ENCODE assay signal across 30 cellular contexts in the genomic region with DNA sequence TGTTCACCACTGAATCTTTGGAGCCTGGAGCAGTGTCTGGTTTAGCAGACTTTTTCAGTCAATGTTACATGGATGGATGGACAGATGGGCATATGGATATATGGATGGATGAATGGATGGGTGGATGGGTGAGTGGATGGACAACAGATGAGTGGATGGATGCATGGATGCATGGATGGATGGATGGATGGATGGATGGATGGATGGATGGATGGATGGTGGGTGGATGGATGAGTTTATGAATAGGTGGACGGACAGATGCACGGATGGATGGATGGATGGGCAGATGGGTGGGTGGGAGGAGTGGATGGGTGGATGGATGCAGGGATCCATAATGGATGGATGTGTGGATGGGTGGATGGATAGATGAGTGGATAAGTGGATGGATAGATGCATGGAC. TPM values are rescaled to one million over a fixed set of nuclear protein-coding genes. Genes with fewer than 3 reads are reported as not detected.
"Had no signal": no experiment of that assay in that cellular context is flagged by ENCODE, and none has a peak within 500 bp of the region (broad histone marks: within the 10 kb centered on the region; RNA-seq: fewer than 3 reads in every experiment).

No MANE protein-coding gene starts in this region.

- H3K4me3 ChIP-seq: cardiac muscle cell, MG63 had no signal

- H3K27me3 Mint-ChIP-seq: activated B cell treated with CpG ODN at 0.5 μM for 24 hours; activated CD4-positive, alpha-beta T cell treated with anti-CD3 and anti-CD28 coated beads, Interleukin-2, amount 10 ng/mL, durations not matched to agents 7 days and 5 days; activated naive CD8-positive, alpha-beta T cell treated with anti-CD3 and anti-CD28 coated beads for 36 hours had no signal

- H3K27ac ChIP-seq: brain microvascular endothelial cell, cardiac muscle cell had no signal

- H3K9me3 ChIP-seq: MG63 had no signal

- DNase-seq: activated B cell treated with CpG ODN at 0.5 μM for 24 hours; activated CD4-positive, alpha-beta memory T cell treated with anti-CD3 and anti-CD28 coated beads, Interleukin-2, amount 10 ng/mL, durations not matched to agents 7 days and 5 days; activated CD4-positive, alpha-beta T cell treated with anti-CD3 and anti-CD28 coated beads for 1 hour; activated CD4-positive, alpha-beta T cell treated with anti-CD3 and anti-CD28 coated beads, Interleukin-2, amount 10 ng/mL, durations not matched to agents 7 days and 5 days; activated CD8-positive, alpha-beta memory T cell treated with anti-CD3 and anti-CD28 coated beads, Interleukin-2, amount 50 U/mL, for 48 hours; activated effector memory CD4-positive, alpha-beta T cell treated with anti-CD3 and anti-CD28 coated beads, Interleukin-2, amount 50 U/mL, for 16 hours; activated naive CD4-positive, alpha-beta T cell treated with Interleukin-2 at 50 U/mL for 16 hours; activated naive CD8-positive, alpha-beta T cell treated with anti-CD3 and anti-CD28 coated beads for 36 hours; activated T-cell treated with anti-CD3 and anti-CD28 coated beads, Interleukin-2, amount 50 U/mL, for 1 hour; brain microvascular endothelial cell; cerebellar nuclear complex; MG63; MV-4-11; NCI-H1092 treated with DMSO at 0.1 percent for 48 hours; NCI-H1417 treated with DMSO at 0.1 percent for 48 hours; NCI-H1694; NCI-H2029; NCI-H345; NCI-H510A; NCI-H526 treated with DMSO at 0.1 percent for 48 hours; NCI-H82; SIG-M5; T-cell; T-helper 2 cell; T1000 had no signal

- H3K4me1 Mint-ChIP-seq: activated naive CD8-positive, alpha-beta T cell treated with anti-CD3 and anti-CD28 coated beads for 36 hours had no signal

- H3K9me3 Mint-ChIP-seq: activated B cell treated with CpG ODN at 0.5 μM for 24 hours; activated CD4-positive, alpha-beta memory T cell treated with anti-CD3 and anti-CD28 coated beads, Interleukin-2, amount 10 ng/mL, durations not matched to agents 7 days and 5 days; activated CD4-positive, alpha-beta T cell treated with anti-CD3 and anti-CD28 coated beads, Interleukin-2, amount 10 ng/mL, durations not matched to agents 7 days and 5 days; activated naive CD8-positive, alpha-beta T cell treated with anti-CD3 and anti-CD28 coated beads for 36 hours; activated T-helper 1 cell treated with anti-CD3 and anti-CD28 coated beads, Interleukin-12 subunit alpha, Interleukin-12 subunit beta, Interleukin-2, Interleukin-4 antibody, amounts not matched to agents 30 ng/mL and 10 ng/mL and 1 ng/mL, durations not matched to agents 14 hours and 24 hours and 36 hours; T-cell had no signal

- H3K4me3 Mint-ChIP-seq: activated B cell treated with CpG ODN at 0.5 μM for 24 hours; activated CD4-positive, alpha-beta memory T cell treated with anti-CD3 and anti-CD28 coated beads, Interleukin-2, amount 10 ng/mL, durations not matched to agents 7 days and 5 days; activated CD4-positive, alpha-beta T cell treated with anti-CD3 and anti-CD28 coated beads, Interleukin-2, amount 10 ng/mL, durations not matched to agents 7 days and 5 days; activated naive CD8-positive, alpha-beta T cell treated with anti-CD3 and anti-CD28 coated beads for 36 hours; activated T-helper 1 cell treated with anti-CD3 and anti-CD28 coated beads, Interleukin-12 subunit alpha, Interleukin-12 subunit beta, Interleukin-2, Interleukin-4 antibody, amounts not matched to agents 30 ng/mL and 10 ng/mL and 1 ng/mL, durations not matched to agents 14 hours and 24 hours and 36 hours; T-cell had no signal

- H3K27me3 ChIP-seq: brain microvascular endothelial cell, cardiac muscle cell, MG63 had no signal

- ATAC-seq: T-cell had no signal

- H3K27ac Mint-ChIP-seq: activated B cell treated with CpG ODN at 0.5 μM for 24 hours; activated CD4-positive, alpha-beta memory T cell treated with anti-CD3 and anti-CD28 coated beads, Interleukin-2, amount 10 ng/mL, durations not matched to agents 7 days and 5 days; activated CD4-positive, alpha-beta T cell treated with anti-CD3 and anti-CD28 coated beads, Interleukin-2, amount 10 ng/mL, durations not matched to agents 7 days and 5 days; activated naive CD8-positive, alpha-beta T cell treated with anti-CD3 and anti-CD28 coated beads for 36 hours; activated T-helper 1 cell treated with anti-CD3 and anti-CD28 coated beads, Interleukin-12 subunit alpha, Interleukin-12 subunit beta, Interleukin-2, Interleukin-4 antibody, amounts not matched to agents 30 ng/mL and 10 ng/mL and 1 ng/mL, durations not matched to agents 14 hours and 24 hours and 36 hours; T-cell had no signal

RNA-seq across cellular contexts. Expression of a gene that starts 22.4 kb away (rescaled TPM):
- total RNA-seq: cardiac muscle cell, RPMI7951 had no signal
- polyA plus RNA-seq: cardiac muscle cell had no signal

RNA-seq across cellular contexts. Expression of a gene that starts 43.5 kb away (rescaled TPM):
- total RNA-seq: activated B cell treated with CpG ODN at 0.5 μM for 24 hours; activated CD4-positive, alpha-beta memory T cell treated with anti-CD3 and anti-CD28 coated beads, Interleukin-2, amount 10 ng/mL, durations not matched to agents 7 days and 5 days; activated CD4-positive, alpha-beta T cell treated with anti-CD3 and anti-CD28 coated beads, Interleukin-2, amount 10 ng/mL, durations not matched to agents 7 days and 5 days; activated CD8-positive, alpha-beta memory T cell treated with anti-CD3 and anti-CD28 coated beads for 36 hours; activated naive CD8-positive, alpha-beta T cell treated with anti-CD3 and anti-CD28 coated beads for 36 hours; activated T-helper 1 cell treated with anti-CD3 and anti-CD28 coated beads, Interleukin-12 subunit alpha, Interleukin-12 subunit beta, Interleukin-2, Interleukin-4 antibody, amounts not matched to agents 30 ng/mL and 10 ng/mL and 1 ng/mL, durations not matched to agents 14 hours and 24 hours and 36 hours; cardiac muscle cell; OCI-LY7; RPMI7951; T-cell had no signal
- polyA plus RNA-seq: cardiac muscle cell had no signal
